12 cellular contexts compared by ENCODE assay signal in the genomic region with DNA sequence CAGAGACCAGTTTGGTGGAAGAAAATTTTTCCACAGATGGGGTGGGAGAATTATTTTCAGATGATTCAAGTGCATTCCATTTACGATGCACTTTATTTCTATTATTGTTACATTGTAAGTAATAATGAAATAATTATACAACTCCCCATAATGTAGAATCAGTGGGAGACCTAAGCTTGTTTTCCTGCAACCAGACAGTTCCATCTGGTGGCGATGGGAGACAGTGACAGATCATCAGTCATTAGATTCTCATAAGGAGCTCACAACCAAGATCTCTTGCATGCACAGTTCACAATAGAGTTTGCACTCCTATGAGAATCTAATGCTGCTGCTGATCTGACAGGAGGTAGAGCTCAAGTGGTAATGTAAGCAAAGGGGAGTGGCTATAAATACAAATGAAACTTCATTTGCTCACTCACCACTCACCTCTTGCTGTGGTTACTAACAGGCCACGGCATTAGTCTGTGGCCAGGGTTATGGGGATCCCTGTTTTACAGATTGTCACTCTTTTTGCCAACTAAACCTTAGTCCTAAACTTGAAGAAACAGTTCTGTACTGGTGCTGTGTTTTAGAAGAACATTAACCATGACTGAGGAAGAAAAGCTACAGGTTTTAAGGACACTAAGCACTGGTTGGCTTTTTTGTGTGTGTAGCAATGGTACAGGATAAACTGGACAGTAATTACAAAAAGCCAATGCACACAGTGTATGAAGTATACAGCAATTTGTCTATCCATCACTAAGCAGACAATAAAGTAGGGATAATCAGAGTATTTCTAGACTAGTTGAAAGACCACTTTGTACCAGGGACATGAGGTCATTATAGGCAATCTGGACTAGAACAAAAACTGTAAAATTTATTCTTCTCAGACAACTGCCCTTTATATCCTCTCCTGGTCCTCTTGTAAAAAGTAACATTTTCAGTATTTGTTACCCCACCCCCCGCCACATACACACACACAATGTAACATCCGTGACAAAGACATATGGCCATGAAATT. TPM values are rescaled to one million over a fixed set of nuclear protein-coding genes. Genes with fewer than 3 reads are reported as not detected.
A peak's percentile ranks its signal among the peaks of the same experiment; 100 is the strongest.
DNase-seq lines count a peak whose midpoint lies in the region; ATAC-seq and TF ChIP-seq lines count a peak whose summit lies in the region.
"Had no signal": no experiment of that assay in that cellular context is flagged by ENCODE, and none has a peak within 500 bp of the region (broad histone marks: within the 10 kb centered on the region; RNA-seq: fewer than 3 reads in every experiment).

No MANE protein-coding gene starts in this region.

- H3K27ac Mint-ChIP-seq in WTC11: no peak overlapping the region
- H3K27ac Mint-ChIP-seq: activated CD4-positive, alpha-beta memory T cell treated with anti-CD3 and anti-CD28 coated beads, Interleukin-2, amount 10 ng/mL, durations not matched to agents 7 days and 5 days had no signal

- ATAC-seq in GM19395 (IDR thresholded peaks at IDR 0.05; ENCODE audit: unreplicated experiment) (peak; percentile 97), HG02981 (IDR thresholded peaks at IDR 0.05; ENCODE audit: unreplicated experiment) (peak; percentile 92), Panc1 (no peak), lower lobe of right lung (no peak), WTC11 (no peak)
- ATAC-seq: left cardiac atrium had no signal

- no peaks in the 10 kb centered on the region for H3K9me3 Mint-ChIP-seq in WTC11
- H3K9me3 Mint-ChIP-seq: activated CD4-positive, alpha-beta memory T cell treated with anti-CD3 and anti-CD28 coated beads, Interleukin-2, amount 10 ng/mL, durations not matched to agents 7 days and 5 days had no signal

- no peak overlapping the region for H3K4me3 Mint-ChIP-seq in WTC11
- H3K4me3 Mint-ChIP-seq: activated CD4-positive, alpha-beta memory T cell treated with anti-CD3 and anti-CD28 coated beads, Interleukin-2, amount 10 ng/mL, durations not matched to agents 7 days and 5 days had no signal

- intact Hi-C loops in Panc1 (cut with micrococcal nuclease; ENCODE audit: unreplicated experiment): no loop called here
- intact Hi-C loops in lower lobe of right lung (cut with DNase I): no loop called here

- H3K27me3 ChIP-seq in BE2C (no peaks in the 10 kb centered on the region), Panc1 (ENCODE audit: control insufficient read depth, insufficient read depth, low read length) (peaks cover 3% of the 10 kb centered on the region; the same call in 1 of the 2 replicates), lower lobe of right lung (ENCODE audit: low read depth) (no peaks in the 10 kb centered on the region)

- DNase-seq in BE2C: no peak
- no peak for DNase-seq in Panc1 (ENCODE audit: low read depth, low spot score)
- DNase-seq in lower lobe of right lung: no peak
- no peak for DNase-seq in RPMI8226
- DNase-seq in WTC11 (ENCODE audit: low spot score): no peak
- DNase-seq in superior temporal gyrus (ENCODE audit: extremely low spot score): no peak
- DNase-seq: activated CD4-positive, alpha-beta memory T cell treated with anti-CD3 and anti-CD28 coated beads, Interleukin-2, amount 10 ng/mL, durations not matched to agents 7 days and 5 days; left cardiac atrium; NCI-H1930 had no signal

- POLR2A ChIA-PET in Panc1 (lab: Charles Lee): no interaction called here
- POLR2A ChIA-PET in WTC11 (lab: Charles Lee): no interaction called here

- no peaks in the 10 kb centered on the region; the same call in 1 of the 2 replicates for H3K27me3 Mint-ChIP-seq in WTC11 (ENCODE audit: low read depth)

- no peaks in the 10 kb centered on the region for H3K36me3 Mint-ChIP-seq in WTC11

- H3K27ac ChIP-seq in Panc1 (ENCODE audit: low read length): no peak overlapping the region
- no peak overlapping the region for H3K27ac ChIP-seq in lower lobe of right lung
- H3K27ac ChIP-seq: SK-N-MC had no signal

- in situ Hi-C loops in Panc1 (cut with HindIII; ENCODE audit: low pct_unique_long_range_greater_than_20kb, low sequenced_read_pairs): no loop called here

- no peaks in the 10 kb centered on the region for H3K36me3 ChIP-seq in BE2C
- H3K36me3 ChIP-seq in Panc1 (ENCODE audit: control insufficient read depth, insufficient read depth, low read length): no peaks in the 10 kb centered on the region
- no peaks in the 10 kb centered on the region for H3K36me3 ChIP-seq in lower lobe of right lung

- H3K9me3 ChIP-seq in BE2C (no peaks in the 10 kb centered on the region), Panc1 (ENCODE audit: control insufficient read depth, insufficient read depth, low read depth, low read length) (no peaks in the 10 kb centered on the region), lower lobe of right lung (no peaks in the 10 kb centered on the region)

- TF ChIP-seq CTCF in BE2C (IDR thresholded peaks at IDR 0.05; ENCODE audit: low read depth, low read length): peak; percentile 54
- TF ChIP-seq CTCF in Panc1 (IDR thresholded peaks at IDR 0.05): peak; percentile 18; the same call in 1 of the 2 replicates
- no peak for TF ChIP-seq CTCF in lower lobe of right lung (IDR thresholded peaks at IDR 0.05)
- no peak for TF ChIP-seq CTCF in WTC11 (IDR thresholded peaks at IDR 0.05)

- H3K4me1 ChIP-seq in BE2C (no peaks in the 10 kb centered on the region), Panc1 (ENCODE audit: control insufficient read depth, insufficient read depth, low read length) (no peaks in the 10 kb centered on the region), lower lobe of right lung (no peaks in the 10 kb centered on the region)

- no peaks in the 10 kb centered on the region for H3K4me1 Mint-ChIP-seq in WTC11

- CTCF ChIA-PET in Panc1 (lab: Charles Lee) (no interaction called here), WTC11 (lab: Charles Lee) (interaction anchor here (0.6 to 0.9 kb wide), 2 partner anchors 251 to 275 kb away, joined by 3 read pairs; no protein-coding TSS in a partner anchor)

- no TSS peak for BruUV-seq in Panc1 (replicated peaks; lab: Mats Ljungman, UMichigan)

- H3K4me3 ChIP-seq in BE2C (ENCODE audit: low read depth, low read length) (no peak overlapping the region), Panc1 (ENCODE audit: low read depth in 2 of 2, low read length in 2 of 2) (no peak overlapping the region), lower lobe of right lung (no peak overlapping the region)
- H3K4me3 ChIP-seq: SK-N-MC had no signal

TF ChIP-seq in WTC11, 78 proteins besides CTCF, POLR2A, EP300 and RAD21:
- TF ChIP-seq SMAD3 (CRISPR knock-in tag; IDR thresholded peaks at IDR 0.05; ENCODE audit: borderline replicate concordance) (no peak), ETV6 (CRISPR knock-in tag; IDR thresholded peaks at IDR 0.05) (no peak), FOXJ3 (CRISPR knock-in tag; IDR thresholded peaks at IDR 0.05; ENCODE audit: borderline replicate concordance) (no peak), IRF1 (CRISPR knock-in tag; IDR thresholded peaks at IDR 0.05) (no peak)

RNA-seq across cellular contexts. Expression of gene TMEM232, which starts 9.9 kb away (rescaled TPM):
- polyA plus RNA-seq in BE2C (2012; ENCODE audit: insufficient read depth, insufficient read length, low read depth): 1.1 TPM
- 0.21 TPM for total RNA-seq in Panc1 (2021; ENCODE audit: unreplicated experiment)
- polyA plus RNA-seq in Panc1 (2012; ENCODE audit: insufficient read length): not detected
- 11.4 TPM for total RNA-seq in lower lobe of right lung
- total RNA-seq in WTC11 (2021): 1.3 to 1.8 TPM (median 1.4 TPM) in 3 replicates

RNA-seq across cellular contexts. Expression of gene SLC25A46, which starts 22.3 kb away (rescaled TPM):
- 35.9 TPM for polyA plus RNA-seq in BE2C (2012; ENCODE audit: insufficient read depth, insufficient read length, low read depth)
- 34.5 TPM for total RNA-seq in Panc1 (2021; ENCODE audit: unreplicated experiment)
- 15.6 TPM for polyA plus RNA-seq in Panc1 (2012; ENCODE audit: insufficient read length)
- total RNA-seq in lower lobe of right lung: 37.9 TPM
- total RNA-seq in WTC11 (2021): 19.2 to 20.7 TPM (median 20.5 TPM) in 3 replicates

Comparison
In these comparisons a context has a peak if more than half of its experiments do, and no peak if none do; other contexts are left out.
1. CTCF ChIP-seq: peak in BE2C (single experiment) and Panc1 (single experiment); none in lower lobe of right lung (single experiment) and WTC11 (single experiment).
2. ATAC-seq: peak in GM19395 (single experiment) and HG02981 (single experiment); none in Panc1 (single experiment), lower lobe of right lung (0 of 2) and WTC11 (single experiment).